ENCODE assay signal across 9 cellular contexts in genomic region chr10:63603709-63604445, GRCh38.
DNase-seq lines count a peak whose midpoint lies in the region; ATAC-seq lines count a peak whose summit lies in the region.
"Had no signal": no experiment of that assay in that cellular context is flagged by ENCODE, and none has a peak within 500 bp of the region (broad histone marks: within the 10 kb centered on the region; RNA-seq: fewer than 3 reads in every experiment).

No MANE protein-coding gene starts in this region.

- H3K27ac Mint-ChIP-seq in activated T-helper 1 cell treated with anti-CD3 and anti-CD28 coated beads, Interleukin-12 subunit alpha, Interleukin-12 subunit beta, Interleukin-2, Interleukin-4 antibody, amounts not matched to agents 30 ng/mL and 10 ng/mL and 1 ng/mL, durations not matched to agents 14 hours and 24 hours and 36 hours: no peak overlapping the region

- DNase-seq in iris pigment epithelial cell (ENCODE audit: low read depth) (peak; percentile 95), hypothalamus (lab: John Stamatoyannopoulos, UW) (no peak)
- DNase-seq in activated T-helper 1 cell treated with anti-CD3 and anti-CD28 coated beads, Interleukin-12 subunit alpha, Interleukin-12 subunit beta, Interleukin-2, Interleukin-4 antibody, amounts not matched to agents 30 ng/mL and 10 ng/mL and 1 ng/mL, durations not matched to agents 14 hours and 24 hours and 36 hours (ENCODE audit: low spot score): no peak
- no peak for DNase-seq in stimulated activated CD4-positive, alpha-beta T cell treated with anti-CD3 and anti-CD28 coated beads, Interleukin-2, amount 100 ng/mL, for 48 hours
- no peak for DNase-seq in stimulated activated naive CD8-positive, alpha-beta T cell treated with anti-CD3 and anti-CD28 coated beads, Interleukin-15, Interleukin-2, amounts not matched to agents 100 U/mL and 50 U/mL, for 24 hours
- DNase-seq: retina had no signal

- ATAC-seq in GM18502 (IDR thresholded peaks at IDR 0.05; ENCODE audit: poor library complexity, unreplicated experiment) (peak; percentile 88), GM21619 (IDR thresholded peaks at IDR 0.05; ENCODE audit: unreplicated experiment) (peak; percentile 65), HG03520 (IDR thresholded peaks at IDR 0.05; ENCODE audit: unreplicated experiment) (peak; percentile 90)
- ATAC-seq in stimulated activated naive CD8-positive, alpha-beta T cell treated with anti-CD3 and anti-CD28 coated beads, Interleukin-15, Interleukin-2, amounts not matched to agents 100 U/mL and 50 U/mL, for 24 hours: no peak

- H3K36me3 Mint-ChIP-seq in activated T-helper 1 cell treated with anti-CD3 and anti-CD28 coated beads, Interleukin-12 subunit alpha, Interleukin-12 subunit beta, Interleukin-2, Interleukin-4 antibody, amounts not matched to agents 30 ng/mL and 10 ng/mL and 1 ng/mL, durations not matched to agents 14 hours and 24 hours and 36 hours (ENCODE audit: low read depth): peaks cover 5% of the 10 kb centered on the region

- no peaks in the 10 kb centered on the region for H3K27me3 Mint-ChIP-seq in activated T-helper 1 cell treated with anti-CD3 and anti-CD28 coated beads, Interleukin-12 subunit alpha, Interleukin-12 subunit beta, Interleukin-2, Interleukin-4 antibody, amounts not matched to agents 30 ng/mL and 10 ng/mL and 1 ng/mL, durations not matched to agents 14 hours and 24 hours and 36 hours (ENCODE audit: insufficient read depth)

- H3K9me3 Mint-ChIP-seq in activated T-helper 1 cell treated with anti-CD3 and anti-CD28 coated beads, Interleukin-12 subunit alpha, Interleukin-12 subunit beta, Interleukin-2, Interleukin-4 antibody, amounts not matched to agents 30 ng/mL and 10 ng/mL and 1 ng/mL, durations not matched to agents 14 hours and 24 hours and 36 hours: no peaks in the 10 kb centered on the region

- intact Hi-C loops in activated T-helper 1 cell treated with anti-CD3 and anti-CD28 coated beads, Interleukin-12 subunit alpha, Interleukin-12 subunit beta, Interleukin-2, Interleukin-4 antibody, amounts not matched to agents 30 ng/mL and 10 ng/mL and 1 ng/mL, durations not matched to agents 14 hours and 24 hours and 36 hours (cut with micrococcal nuclease): no loop called here

- H3K4me1 Mint-ChIP-seq in activated T-helper 1 cell treated with anti-CD3 and anti-CD28 coated beads, Interleukin-12 subunit alpha, Interleukin-12 subunit beta, Interleukin-2, Interleukin-4 antibody, amounts not matched to agents 30 ng/mL and 10 ng/mL and 1 ng/mL, durations not matched to agents 14 hours and 24 hours and 36 hours (ENCODE audit: low read depth): peaks cover 7% of the 10 kb centered on the region

- no peak overlapping the region for H3K4me3 Mint-ChIP-seq in activated T-helper 1 cell treated with anti-CD3 and anti-CD28 coated beads, Interleukin-12 subunit alpha, Interleukin-12 subunit beta, Interleukin-2, Interleukin-4 antibody, amounts not matched to agents 30 ng/mL and 10 ng/mL and 1 ng/mL, durations not matched to agents 14 hours and 24 hours and 36 hours
